In genomic region chr12:112005419-112006395, GRCh38 we compare ENCODE assay signal across 8 cellular contexts. TPM values are rescaled to one million over a fixed set of nuclear protein-coding genes. Genes with fewer than 3 reads are reported as not detected.
DNase-seq lines count a peak whose midpoint lies in the region; ATAC-seq, FAIRE-seq and TF ChIP-seq lines count a peak whose summit lies in the region.

No MANE protein-coding gene starts in this region.

- H3K36me3 Mint-ChIP-seq in WTC11 (peaks cover 6% of the 10 kb centered on the region; the same call in 1 of the 2 replicates), type B pancreatic cell (peaks cover 3% of the 10 kb centered on the region)

- H3K27me3 Mint-ChIP-seq in WTC11 (ENCODE audit: low read depth): no peaks in the 10 kb centered on the region
- no peaks in the 10 kb centered on the region for H3K27me3 Mint-ChIP-seq in type B pancreatic cell

- POLR2A ChIA-PET in WTC11 (lab: Charles Lee): interaction anchor here (0.5 kb wide), 1 partner anchor 57 kb away, joined by 3 read pairs; no protein-coding TSS in a partner anchor

- H3K27ac Mint-ChIP-seq in WTC11: peak overlapping the region; percentile 81
- peak overlapping the region; percentile 76 for H3K27ac Mint-ChIP-seq in type B pancreatic cell

- peaks cover 15% of the 10 kb centered on the region for H3K4me1 Mint-ChIP-seq in WTC11
- H3K4me1 Mint-ChIP-seq in type B pancreatic cell (ENCODE audit: unreplicated experiment): peaks cover 14% of the 10 kb centered on the region

- H3K4me3 Mint-ChIP-seq in WTC11 (peak overlapping the region; percentile 13), type B pancreatic cell (peak overlapping the region; percentile 81)

- ATAC-seq in Right ventricle myocardium inferior: peak; percentile 75
- ATAC-seq in WTC11: peak; percentile 100
- ATAC-seq in GM21360 (IDR thresholded peaks at IDR 0.05; ENCODE audit: unreplicated experiment): no peak

- H3K9me3 Mint-ChIP-seq in WTC11 (no peaks in the 10 kb centered on the region; the same call in 1 of the 2 replicates), type B pancreatic cell (no peaks in the 10 kb centered on the region)

- intact Hi-C loops in Right ventricle myocardium inferior (cut with DNase I): no loop called here
- intact Hi-C loops in cardiac septum (cut with DNase I): no loop called here

- DNase-seq in Right ventricle myocardium inferior (ENCODE audit: missing footprints): no peak
- no peak for DNase-seq in cardiac septum (ENCODE audit: low spot score)
- DNase-seq in WTC11 (ENCODE audit: low spot score): peak; percentile 72
- peak; percentile 79 for DNase-seq in iPS-NIHi7 (ENCODE audit: extremely low spot score)
- DNase-seq in type B pancreatic cell (ENCODE audit: extremely low spot score, unreplicated experiment): no peak
- DNase-seq in HTR-8/SVneo (ENCODE audit: insufficient read length, low spot score): no peak
- no peak for DNase-seq in activated CD4-positive, alpha-beta T cell treated with anti-CD3 and anti-CD28 coated beads for 48 hours

- TF ChIP-seq CTCF in WTC11 (IDR thresholded peaks at IDR 0.05): no peak
- no peak for TF ChIP-seq CTCF in type B pancreatic cell (conservative IDR thresholded peaks at IDR 0.05)

- FAIRE-seq in HTR-8/SVneo (lab: Jason Lieb, UNC): no peak

- CTCF ChIA-PET in WTC11 (lab: Charles Lee): interaction anchor here (1.1 kb wide), 1 partner anchor 9 kb away, joined by 4 read pairs; no protein-coding TSS in a partner anchor

TF ChIP-seq in WTC11, 78 proteins besides CTCF, POLR2A, EP300 and RAD21:
- no peak for TF ChIP-seq JUN (CRISPR knock-in tag; IDR thresholded peaks at IDR 0.05)
- no peak for TF ChIP-seq TEAD1 (CRISPR knock-in tag; IDR thresholded peaks at IDR 0.05)
- TF ChIP-seq NR1H2 (CRISPR knock-in tag; IDR thresholded peaks at IDR 0.05): no peak
- TF ChIP-seq MXD4 (CRISPR knock-in tag; IDR thresholded peaks at IDR 0.05; ENCODE audit: borderline replicate concordance): no peak
- no peak for TF ChIP-seq NR3C1 (CRISPR knock-in tag; conservative IDR thresholded peaks at IDR 0.05; ENCODE audit: low read depth)

RNA-seq across cellular contexts. Expression of gene TMEM116, which starts 7.3 kb away (rescaled TPM):
- 40.0 TPM for total RNA-seq in Right ventricle myocardium inferior
- 32.2 TPM for total RNA-seq in cardiac septum
- 7.8 to 10.5 TPM (median 9.4 TPM) in 3 replicates for total RNA-seq in WTC11 (2021)
- total RNA-seq in type B pancreatic cell (ENCODE audit: low replicate concordance): 13.9 and 18.0 TPM in 2 replicates

RNA-seq across cellular contexts. Expression of gene ERP29, which starts 7.5 kb away (rescaled TPM):
- total RNA-seq in Right ventricle myocardium inferior (55.2 TPM), cardiac septum (42.1 TPM), WTC11 (2021) (162 to 171 TPM (median 168 TPM) in 3 replicates), type B pancreatic cell (ENCODE audit: low replicate concordance) (141 and 177 TPM in 2 replicates)

Comparison
In these comparisons a context has a peak if more than half of its experiments do, and no peak if none do; other contexts are left out.
1. DNase-seq: peak in WTC11 (single experiment) and iPS-NIHi7 (single experiment); none in Right ventricle myocardium inferior (single experiment), cardiac septum (single experiment), type B pancreatic cell (single experiment), HTR-8/SVneo (single experiment) and activated CD4-positive, alpha-beta T cell treated with anti-CD3 and anti-CD28 coated beads for 48 hours (single experiment).